ENCODE assay signal across 17 cellular contexts in the genomic region with DNA sequence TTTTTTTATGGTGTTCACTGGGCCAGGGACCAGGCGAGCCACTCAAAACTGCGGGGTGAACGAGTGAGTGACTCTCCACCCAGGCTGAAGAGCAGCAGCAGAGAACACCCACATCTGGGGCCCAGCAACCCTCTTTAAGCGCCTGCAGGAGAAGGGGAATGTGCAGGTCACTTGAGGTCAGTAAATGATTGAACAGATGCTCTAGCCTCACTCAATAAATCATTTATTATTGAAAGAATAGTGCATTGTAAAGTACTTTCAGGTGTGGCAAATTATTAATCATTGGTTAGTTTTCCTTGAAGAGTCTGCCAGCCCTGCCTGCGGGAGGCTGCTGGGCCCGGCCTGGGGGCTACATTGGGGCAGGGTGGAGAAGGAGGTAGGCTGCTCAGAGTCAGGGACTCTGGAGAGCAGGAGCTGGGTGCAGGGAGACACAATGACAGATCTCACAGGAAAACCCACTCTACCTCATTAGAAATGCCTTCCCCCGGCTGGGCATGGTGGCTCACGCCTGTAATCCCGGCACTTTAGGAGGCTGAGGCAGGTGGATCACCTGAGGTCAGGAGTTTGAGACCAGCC. TPM values are rescaled to one million over a fixed set of nuclear protein-coding genes. Genes with fewer than 3 reads are reported as not detected.
A peak's percentile ranks its signal among the peaks of the same experiment; 100 is the strongest.
DNase-seq lines count a peak whose midpoint lies in the region; ATAC-seq, FAIRE-seq and TF ChIP-seq lines count a peak whose summit lies in the region.
"Had no signal": no experiment of that assay in that cellular context is flagged by ENCODE, and none has a peak within 500 bp of the region (broad histone marks: within the 10 kb centered on the region; RNA-seq: fewer than 3 reads in every experiment).

No MANE protein-coding gene starts in this region.

- TF ChIP-seq CTCF in endothelial cell of umbilical vein (IDR thresholded peaks at IDR 0.05; ENCODE audit: extremely low read depth in 1 of 2, insufficient read depth in 1 of 2, low read depth in 1 of 2, low read length in 2 of 2): no peak

- H3K4me1 ChIP-seq in endothelial cell of umbilical vein (ENCODE audit: control insufficient read depth, extremely low read depth, insufficient read depth, low read length): peaks cover 37% of the 10 kb centered on the region
- H3K4me1 ChIP-seq: heart left ventricle, uterus had no signal

- no peak overlapping the region for H3K27ac ChIP-seq in endothelial cell of umbilical vein (ENCODE audit: insufficient read depth, low read depth, low read length)
- H3K27ac ChIP-seq: heart left ventricle, KMS-11, uterus had no signal

- ATAC-seq in GM18498 (IDR thresholded peaks at IDR 0.05; ENCODE audit: unreplicated experiment) (peak; percentile 49), GM21367 (IDR thresholded peaks at IDR 0.05; ENCODE audit: unreplicated experiment) (peak; percentile 27), HG03095 (IDR thresholded peaks at IDR 0.05; ENCODE audit: unreplicated experiment) (peak; percentile 32), esophagus mucosa (no peak)
- ATAC-seq: heart left ventricle had no signal

- FAIRE-seq in endothelial cell of umbilical vein (lab: Jason Lieb, UNC): peak; percentile 42

- no peaks in the 10 kb centered on the region for H3K9me1 ChIP-seq in endothelial cell of umbilical vein (replicated peaks; ENCODE audit: control insufficient read depth, extremely low read depth, insufficient read depth, low read length)

- H3K79me2 ChIP-seq in endothelial cell of umbilical vein (ENCODE audit: control insufficient read depth, insufficient read depth, low read length): peaks cover 17% of the 10 kb centered on the region

- dilution Hi-C loops in endothelial cell of umbilical vein (cut with MboI; ENCODE audit: extremely low pct_ligation_motif_present, low sequenced_read_pairs): no loop called here

- no peak overlapping the region for H2AFZ ChIP-seq in endothelial cell of umbilical vein (ENCODE audit: low read depth, low read length)

- CTCF ChIA-PET in endothelial cell of umbilical vein (lab: Charles Lee): no interaction called here

- H3K36me3 ChIP-seq in endothelial cell of umbilical vein (ENCODE audit: control insufficient read depth in 2 of 2, extremely low read depth in 1 of 2, insufficient read depth in 2 of 2, low read length in 2 of 2): no peaks in the 10 kb centered on the region
- H3K36me3 ChIP-seq: heart left ventricle, uterus had no signal

- H3K9ac ChIP-seq in endothelial cell of umbilical vein (replicated peaks; ENCODE audit: extremely low read depth, insufficient read depth, low read length): no peak overlapping the region
- H3K9ac ChIP-seq: KMS-11 had no signal

- no peak overlapping the region for H3K4me3 ChIP-seq in endothelial cell of umbilical vein (replicated peaks in 1 of 3; ENCODE audit: insufficient read depth in 1 of 3, low read depth in 1 of 3, low read length in 3 of 3)
- H3K4me3 ChIP-seq: heart left ventricle, lung, uterus had no signal

- intact Hi-C loops in endothelial cell of umbilical vein (cut with micrococcal nuclease): no loop called here

- no TSS peak for BruUV-seq in endothelial cell of umbilical vein (replicated peaks; lab: Mats Ljungman, UMichigan)

- H3K27me3 ChIP-seq in endothelial cell of umbilical vein (ENCODE audit: control insufficient read depth in 2 of 2, insufficient read depth in 2 of 2, low read length in 2 of 2): no peaks in the 10 kb centered on the region
- H3K27me3 ChIP-seq: heart left ventricle, uterus had no signal

- POLR2A ChIA-PET in endothelial cell of umbilical vein (lab: Charles Lee): no interaction called here

- no peak overlapping the region for H3K4me2 ChIP-seq in endothelial cell of umbilical vein (ENCODE audit: insufficient read depth, low read length)
- H3K4me2 ChIP-seq: KMS-11 had no signal

- no peaks in the 10 kb centered on the region for H4K20me1 ChIP-seq in endothelial cell of umbilical vein (replicated peaks; ENCODE audit: control insufficient read depth, extremely low read depth, insufficient read depth, low read length)

- DNase-seq in endothelial cell of umbilical vein (ENCODE audit: low read depth, low spot score) (no peak), GDM1 (lab: John Stamatoyannopoulos, UW) (no peak), NCI-H510A (lab: John Stamatoyannopoulos, UW) (no peak), NCI-H2081 (lab: John Stamatoyannopoulos, UW) (no peak)
- DNase-seq: activated CD4-positive, alpha-beta T cell treated with anti-CD3 and anti-CD28 coated beads for 4 hours; DMS79 treated with DMSO at 0.1 percent for 48 hours; effector memory CD4-positive, alpha-beta T cell; heart left ventricle; NCI-H2107; T-helper 1 cell; uterus had no signal

- TF ChIP-seq POLR2A in endothelial cell of umbilical vein (IDR thresholded peaks at IDR 0.05; ENCODE audit: low read depth, low read length): no peak

- H3K9me3 ChIP-seq in endothelial cell of umbilical vein (replicated peaks; ENCODE audit: control insufficient read depth, insufficient read depth, low read length): no peaks in the 10 kb centered on the region
- H3K9me3 ChIP-seq: heart left ventricle, uterus had no signal

TF ChIP-seq in endothelial cell of umbilical vein, 7 proteins besides CTCF, POLR2A, EP300 and RAD21:
- TF ChIP-seq POLR2AphosphoS5 (IDR thresholded peaks at IDR 0.05; ENCODE audit: insufficient read depth, low read depth, low read length) (no peak), EZH2 (IDR thresholded peaks at IDR 0.05; ENCODE audit: borderline replicate concordance, low read depth, low read length, severe bottlenecking) (no peak), GATA2 (IDR thresholded peaks at IDR 0.05; ENCODE audit: insufficient read depth, insufficient read length, low read depth, low read length) (no peak), MYC (IDR thresholded peaks at IDR 0.05; ENCODE audit: low read depth, low read length) (no peak), FOS (IDR thresholded peaks at IDR 0.05; ENCODE audit: borderline replicate concordance, insufficient read depth, low read length) (no peak), JUN (IDR thresholded peaks at IDR 0.05; ENCODE audit: borderline replicate concordance, insufficient read depth, insufficient read length, low read depth) (no peak)
- TF ChIP-seq, protein P1, sequence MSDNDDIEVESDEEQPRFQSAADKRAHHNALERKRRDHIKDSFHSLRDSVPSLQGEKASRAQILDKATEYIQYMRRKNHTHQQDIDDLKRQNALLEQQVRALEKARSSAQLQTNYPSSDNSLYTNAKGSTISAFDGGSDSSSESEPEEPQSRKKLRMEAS (IDR thresholded peaks at IDR 0.05; ENCODE audit: insufficient read depth, insufficient read length): no peak

RNA-seq across cellular contexts. Expression of a gene that starts 42.5 kb away (rescaled TPM):
- total RNA-seq in endothelial cell of umbilical vein (14.7 and 15.9 TPM in 2 replicates), esophagus mucosa (4.4 TPM)
- 7.4 and 9.2 TPM in 2 replicates for polyA plus RNA-seq in endothelial cell of umbilical vein
- 7.4 and 7.7 TPM in 2 replicates for polyA plus RNA-seq in endothelial cell of umbilical vein (2011; cell fraction: cytosol; rRNA removed)
- 17.3 and 24.4 TPM in 2 replicates for polyA plus RNA-seq in endothelial cell of umbilical vein (2011; cell fraction: nucleus; rRNA removed)
- polyA plus RNA-seq in endothelial cell of umbilical vein (2012): 15.7 and 21.8 TPM in 2 replicates
- 65.7 and 66.8 TPM in 2 replicates for polyA minus RNA-seq in endothelial cell of umbilical vein
- polyA minus RNA-seq in endothelial cell of umbilical vein (2011; cell fraction: cytosol; rRNA and poly(A)+ RNA removed): 12.5 TPM
- polyA minus RNA-seq in endothelial cell of umbilical vein (2011; cell fraction: nucleus; rRNA and poly(A)+ RNA removed): 56.2 and 75.1 TPM in 2 replicates
